ENCODE assay signal across 8 cellular contexts in the genomic region with DNA sequence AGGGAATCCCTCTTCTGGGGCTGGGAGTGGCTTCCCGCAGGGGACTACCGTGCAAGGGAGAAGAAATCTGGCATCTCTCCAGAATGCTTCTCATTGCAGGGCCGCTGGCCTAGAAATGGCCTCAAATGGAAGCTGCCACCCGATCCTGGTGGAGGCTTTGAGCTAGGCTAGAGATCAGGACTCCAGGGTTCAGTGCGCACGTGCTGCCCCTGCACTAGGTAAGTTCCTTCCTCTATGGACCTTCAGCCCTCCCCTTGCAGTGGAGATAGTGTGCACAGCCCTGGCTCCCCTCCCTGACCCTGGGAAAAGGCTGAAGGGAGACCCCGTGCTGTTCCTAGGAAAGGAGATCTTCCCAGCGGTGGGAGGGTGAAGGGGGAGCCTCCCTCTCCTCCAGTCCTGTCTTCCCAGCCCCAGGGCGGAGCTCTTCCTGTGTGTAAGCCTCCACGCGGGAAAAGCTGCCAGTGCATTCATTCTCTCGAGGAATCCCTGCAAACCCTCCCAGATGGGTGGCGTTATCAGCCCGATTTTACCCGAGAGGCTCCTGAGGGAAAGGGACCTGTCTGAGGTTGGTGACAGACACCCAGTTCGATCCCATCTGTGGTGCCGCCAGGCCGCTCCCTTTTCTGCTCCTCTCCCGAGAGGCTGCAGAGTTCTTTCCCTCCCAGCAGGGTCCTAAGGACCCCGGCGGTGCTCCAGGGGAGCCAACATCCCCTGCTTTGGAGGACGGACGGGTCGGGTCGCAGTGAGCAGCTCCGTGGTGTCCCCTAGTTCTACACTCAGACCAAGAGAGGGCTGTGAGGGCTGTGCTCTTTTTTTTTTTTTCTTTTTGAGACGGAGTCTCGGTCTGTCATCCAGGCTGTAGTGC. TPM values are rescaled to one million over a fixed set of nuclear protein-coding genes. Genes with fewer than 3 reads are reported as not detected.
DNase-seq lines count a peak whose midpoint lies in the region; ATAC-seq and TF ChIP-seq lines count a peak whose summit lies in the region.

No MANE protein-coding gene starts in this region.

- no peak for ATAC-seq in upper lobe of right lung
- ATAC-seq in HG02840 (IDR thresholded peaks at IDR 0.05; ENCODE audit: low FRiP score, unreplicated experiment): no peak
- ATAC-seq in aorta (ENCODE audit: low FRiP score): no peak

- no peak overlapping the region for H3K27ac Mint-ChIP-seq in CD14-positive monocyte
- no peak overlapping the region for H3K27ac Mint-ChIP-seq in IgD-negative memory B cell
- H3K27ac Mint-ChIP-seq in activated naive CD8-positive, alpha-beta T cell: peak overlapping the region; percentile 22

- H3K4me1 ChIP-seq in upper lobe of right lung: peaks cover 18% of the 10 kb centered on the region
- no peaks in the 10 kb centered on the region for H3K4me1 ChIP-seq in aorta (ENCODE audit: control insufficient read depth in 1 of 2, insufficient read depth in 2 of 2, low read length in 2 of 2)

- H3K36me3 ChIP-seq in upper lobe of right lung (no peaks in the 10 kb centered on the region), aorta (ENCODE audit: control insufficient read depth in 1 of 2, insufficient read depth in 2 of 2, low read length in 1 of 2) (peaks cover 0 to under 1% of the 10 kb centered on the region in 2 donors)

- intact Hi-C loops in CD14-positive monocyte (cut with micrococcal nuclease) (loop anchor here (5.0 to 10.0 kb wide), 2 partner anchors 57 to 124 kb away; no protein-coding TSS in a partner anchor), upper lobe of right lung (cut with DNase I) (no loop called here), aorta (cut with DNase I) (loop anchor here in 1 of 2 donors (5.0 kb wide), 1 partner anchor 57 kb away; no protein-coding TSS in a partner anchor)

- H3K27ac ChIP-seq in upper lobe of right lung (no peak overlapping the region), aorta (ENCODE audit: low read depth in 1 of 2, low read length in 2 of 2) (no peak overlapping the region)

- peaks cover 29% of the 10 kb centered on the region for H3K4me1 Mint-ChIP-seq in CD14-positive monocyte
- peaks cover 0 to 3% (median 2%) of the 10 kb centered on the region in 3 donors for H3K4me1 Mint-ChIP-seq in IgD-negative memory B cell
- peaks cover 8% of the 10 kb centered on the region for H3K4me1 Mint-ChIP-seq in activated naive CD8-positive, alpha-beta T cell (ENCODE audit: low read depth)

- H3K4me3 Mint-ChIP-seq in CD14-positive monocyte (peak overlapping the region; percentile 72 to 83), IgD-negative memory B cell (peak overlapping the region; percentile 75 to 93 (median 83))
- peak overlapping the region; percentile 86 for H3K4me3 Mint-ChIP-seq in activated naive CD8-positive, alpha-beta T cell

- DNase-seq in CD14-positive monocyte (ENCODE audit: low spot score) (no peak), iris pigment epithelial cell (ENCODE audit: low read depth) (peak; percentile 39), upper lobe of right lung (no peak), aorta (no peak), SIG-M5 (lab: John Stamatoyannopoulos, UW) (no peak)

- H3K36me3 Mint-ChIP-seq in CD14-positive monocyte (no peaks in the 10 kb centered on the region), IgD-negative memory B cell (no peaks in the 10 kb centered on the region)
- no peaks in the 10 kb centered on the region for H3K36me3 Mint-ChIP-seq in activated naive CD8-positive, alpha-beta T cell

- H3K27me3 Mint-ChIP-seq in CD14-positive monocyte (ENCODE audit: low read depth in 3 of 3) (peaks cover 27 to 60% (median 30%) of the 10 kb centered on the region in 3 donors), IgD-negative memory B cell (peaks cover 36% of the 10 kb centered on the region)
- peaks cover 21% of the 10 kb centered on the region for H3K27me3 Mint-ChIP-seq in activated naive CD8-positive, alpha-beta T cell

- H3K27me3 ChIP-seq in upper lobe of right lung (peaks cover 9% of the 10 kb centered on the region), aorta (ENCODE audit: control insufficient read depth in 1 of 2, insufficient read depth in 2 of 2, low read length in 1 of 2) (no peaks in the 10 kb centered on the region)

- H3K9me3 Mint-ChIP-seq in CD14-positive monocyte: peaks cover 0 to 11% (median 4%) of the 10 kb centered on the region in 7 donors
- no peaks in the 10 kb centered on the region for H3K9me3 Mint-ChIP-seq in IgD-negative memory B cell
- H3K9me3 Mint-ChIP-seq in activated naive CD8-positive, alpha-beta T cell (ENCODE audit: low read depth): no peaks in the 10 kb centered on the region

- no peaks in the 10 kb centered on the region for H3K9me3 ChIP-seq in upper lobe of right lung
- H3K9me3 ChIP-seq in aorta (ENCODE audit: control insufficient read depth, low read length): no peaks in the 10 kb centered on the region

- WGBS in aorta, 2 donors: 8 to 11% methylated on average over 28 of the region's 28 CpGs

- H3K4me3 ChIP-seq in upper lobe of right lung (peak overlapping the region; percentile 91), aorta (ENCODE audit: low read length in 2 of 2) (no peak overlapping the region)

- TF ChIP-seq CTCF in CD14-positive monocyte (IDR thresholded peaks at IDR 0.05): no peak
- no peak for TF ChIP-seq CTCF in upper lobe of right lung (IDR thresholded peaks at IDR 0.05)

RNA-seq across cellular contexts. Expression of a gene that starts 1.4 kb away (rescaled TPM):
- 1 to 10 TPM; 1.8 to 2.5 TPM for polyA plus RNA-seq in CD14-positive monocyte
- polyA plus RNA-seq in IgD-negative memory B cell: 0.34 TPM
- 14.0 TPM for total RNA-seq in upper lobe of right lung
- 100 to 1,000 TPM in 1 of 2 donors, 10 to 100 TPM in 1; 46.0 to 126 TPM for total RNA-seq in aorta
- 10 to 100 TPM; 24.7 to 65.4 TPM for polyA plus RNA-seq in aorta

RNA-seq across cellular contexts. Expression of a gene that starts 36.5 kb away (rescaled TPM):
- 10 to 100 TPM in 1 of 2 donors, 1 to 10 TPM in 1; 7.9 to 11.4 TPM for polyA plus RNA-seq in CD14-positive monocyte
- polyA plus RNA-seq in IgD-negative memory B cell: 25.2 TPM
- total RNA-seq in upper lobe of right lung: 17.3 TPM
- 10 to 100 TPM; 25.1 to 28.9 TPM for total RNA-seq in aorta
- 10 to 100 TPM in 1 of 2 donors, 1 to 10 TPM in 1; 2.9 to 23.6 TPM for polyA plus RNA-seq in aorta

RNA-seq across cellular contexts. Expression of a gene that starts 48.1 kb away (rescaled TPM):
- polyA plus RNA-seq in CD14-positive monocyte: 10 to 100 TPM; 37.5 to 39.7 TPM
- 53.9 TPM for polyA plus RNA-seq in IgD-negative memory B cell
- 56.5 TPM for total RNA-seq in upper lobe of right lung
- 10 to 100 TPM; 34.0 to 37.8 TPM for total RNA-seq in aorta
- polyA plus RNA-seq in aorta: 10 to 100 TPM; 24.7 to 45.5 TPM

Comparison
In these comparisons a context has a peak if more than half of its experiments do, and no peak if none do; other contexts are left out.
1. RNA of a gene that starts 1.4 kb away (polyA plus RNA-seq): 24.7 to 65.4 TPM in aorta; 1.8 to 2.5 TPM in CD14-positive monocyte and 0.34 TPM in IgD-negative memory B cell (single experiment); every median in the first group is over 4 times any median in the second.
2. Peak in every context shown above with its lines, with median percentiles within 50 percentile points of each other: H3K4me3 Mint-ChIP-seq.